ENCODE assay signal across 1 cellular context in genomic region chr3:127708837-127709236, GRCh38.
TF ChIP-seq lines count a peak whose summit lies in the region.

No MANE protein-coding gene starts in this region.

TF ChIP-seq in K562, 482 proteins besides CTCF, POLR2A, EP300 and RAD21 (continued from another document):
- no peak for TF ChIP-seq MXD1 (CRISPR knock-in tag; IDR thresholded peaks at IDR 0.05; ENCODE audit: borderline replicate concordance, poor library complexity, severe bottlenecking)
- no peak for TF ChIP-seq U2AF2 (optimal IDR thresholded peaks at IDR 0.05; ENCODE audit: low read depth, low read length)
- no peak for TF ChIP-seq SNIP1 (IDR thresholded peaks at IDR 0.05; ENCODE audit: low read depth)
- TF ChIP-seq, protein P1, sequence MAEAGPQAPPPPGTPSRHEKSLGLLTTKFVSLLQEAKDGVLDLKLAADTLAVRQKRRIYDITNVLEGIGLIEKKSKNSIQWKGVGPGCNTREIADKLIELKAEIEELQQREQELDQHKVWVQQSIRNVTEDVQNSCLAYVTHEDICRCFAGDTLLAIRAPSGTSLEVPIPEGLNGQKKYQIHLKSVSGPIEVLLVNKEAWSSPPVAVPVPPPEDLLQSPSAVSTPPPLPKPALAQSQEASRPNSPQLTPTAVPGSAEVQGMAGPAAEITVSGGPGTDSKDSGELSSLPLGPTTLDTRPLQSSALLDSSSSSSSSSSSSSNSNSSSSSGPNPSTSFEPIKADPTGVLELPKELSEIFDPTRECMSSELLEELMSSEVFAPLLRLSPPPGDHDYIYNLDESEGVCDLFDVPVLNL (CRISPR knock-in tag; IDR thresholded peaks at IDR 0.05; ENCODE audit: low read depth) = no peak
- TF ChIP-seq PHB2 (IDR thresholded peaks at IDR 0.05; ENCODE audit: low read depth) = no peak
TF ChIP-seq in K562: peak in this region for 4.
